In the genomic region with DNA sequence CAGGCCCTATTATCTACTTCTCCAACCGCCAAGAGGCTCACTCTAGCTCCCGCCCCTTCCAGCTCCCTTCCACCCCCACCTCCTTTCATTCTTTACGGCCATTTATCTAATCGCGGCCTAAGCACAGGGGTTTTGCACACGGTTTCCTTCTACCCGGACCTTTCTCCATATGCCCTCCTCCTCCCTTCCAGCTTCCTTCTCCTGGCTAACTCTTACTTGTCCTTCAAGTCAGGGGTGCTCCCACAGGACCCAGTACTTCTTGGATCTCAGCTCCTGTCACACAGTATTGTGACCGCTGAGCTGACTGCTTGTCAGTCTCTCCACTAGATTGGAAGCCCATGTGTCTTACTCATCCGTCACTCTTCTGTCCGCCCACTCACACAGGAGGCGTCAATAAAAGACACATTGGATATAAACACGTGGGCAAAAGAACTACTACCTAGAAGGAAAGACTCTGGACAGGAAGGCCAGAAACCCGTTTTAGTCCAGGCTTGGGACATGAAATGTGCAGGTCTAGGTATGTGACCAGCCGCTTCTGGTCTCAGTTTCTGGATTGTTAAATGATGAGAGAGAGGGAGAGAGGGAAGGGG, we compare ENCODE assay signal across 10 cellular contexts. TPM values are rescaled to one million over a fixed set of nuclear protein-coding genes. Genes with fewer than 3 reads are reported as not detected.
DNase-seq lines count a peak whose midpoint lies in the region; ATAC-seq and TF ChIP-seq lines count a peak whose summit lies in the region.
"Had no signal": no experiment of that assay in that cellular context is flagged by ENCODE, and none has a peak within 500 bp of the region (broad histone marks: within the 10 kb centered on the region; RNA-seq: fewer than 3 reads in every experiment).

No MANE protein-coding gene starts in this region.

- peaks cover 0 to 4% (median 2%) of the 10 kb centered on the region in 3 donors for H3K36me3 Mint-ChIP-seq in CD8-positive, alpha-beta memory T cell
- H3K36me3 Mint-ChIP-seq in GM23338 (ENCODE audit: low read depth) (no peaks in the 10 kb centered on the region), mesothelial cell of epicardium (no peaks in the 10 kb centered on the region)
- H3K36me3 Mint-ChIP-seq in activated CD8-positive, alpha-beta T cell treated with anti-CD3 and anti-CD28 coated beads for 36 hours (ENCODE audit: low read depth), result no peaks in the 10 kb centered on the region

- no peaks in the 10 kb centered on the region for H3F3A ChIP-seq in GM23338 (replicated peaks; ENCODE audit: low read depth)

- CTCF ChIA-PET in CD8-positive, alpha-beta memory T cell (lab: Charles Lee), result interaction anchor here (0.6 to 3.0 kb wide), 20 partner anchors 9 to 969 kb away, joined by 3 to 25 read pairs (median 6); partner anchors contain the start of gene HPS1
- CTCF ChIA-PET in activated CD8-positive, alpha-beta T cell treated with anti-CD3 and anti-CD28 coated beads for 36 hours (lab: Charles Lee), result interaction anchor here (0.5 to 3.2 kb wide), 35 partner anchors 9 to 1156 kb away, joined by 3 to 21 read pairs (median 4); partner anchors contain the start of gene HPS1

- no peaks in the 10 kb centered on the region for H3K9me3 Mint-ChIP-seq in CD8-positive, alpha-beta memory T cell
- H3K9me3 Mint-ChIP-seq in GM23338, result no peaks in the 10 kb centered on the region
- H3K9me3 Mint-ChIP-seq in activated CD8-positive, alpha-beta T cell treated with anti-CD3 and anti-CD28 coated beads for 36 hours, result no peaks in the 10 kb centered on the region
- H3K9me3 Mint-ChIP-seq in mesothelial cell of epicardium, result no peaks in the 10 kb centered on the region

- H3K27ac Mint-ChIP-seq in CD8-positive, alpha-beta memory T cell, result peak overlapping the region in 4 of 8 donors; percentile 37 to 95 (median 85)
- H3K27ac Mint-ChIP-seq in GM23338, result no peak overlapping the region
- H3K27ac Mint-ChIP-seq in activated CD8-positive, alpha-beta T cell treated with anti-CD3 and anti-CD28 coated beads for 36 hours, result no peak overlapping the region
- H3K27ac Mint-ChIP-seq in mesothelial cell of epicardium, result no peak overlapping the region

- H4K20me1 ChIP-seq in GM23338 (replicated peaks; ENCODE audit: insufficient read depth), result no peaks in the 10 kb centered on the region

- H3K79me2 ChIP-seq in GM23338 (replicated peaks; ENCODE audit: insufficient read depth), result no peaks in the 10 kb centered on the region

- peak overlapping the region; percentile 82 for H3K4me2 ChIP-seq in GM23338

- peaks cover 5 to 11% (median 9%) of the 10 kb centered on the region in 3 donors for H3K4me1 Mint-ChIP-seq in CD8-positive, alpha-beta memory T cell
- H3K4me1 Mint-ChIP-seq in GM23338 (peaks cover 25% of the 10 kb centered on the region), mesothelial cell of epicardium (peaks cover 31% of the 10 kb centered on the region)
- H3K4me1 Mint-ChIP-seq in activated CD8-positive, alpha-beta T cell treated with anti-CD3 and anti-CD28 coated beads for 36 hours (ENCODE audit: low read depth), result peaks cover 9% of the 10 kb centered on the region

- no peaks in the 10 kb centered on the region for H3K36me3 ChIP-seq in CD8-positive, alpha-beta memory T cell (ENCODE audit: insufficient read depth, low read length)
- no peaks in the 10 kb centered on the region for H3K36me3 ChIP-seq in GM23338 (ENCODE audit: insufficient read depth)
- H3K36me3 ChIP-seq: heart right ventricle, MG63, spleen had no signal

- TF ChIP-seq CTCF in GM23338 (conservative IDR thresholded peaks at IDR 0.05; ENCODE audit: low read depth in 2 of 2) (no peak), mesothelial cell of epicardium (IDR thresholded peaks at IDR 0.05; ENCODE audit: unreplicated experiment) (no peak)
- no peak for TF ChIP-seq CTCF in activated CD8-positive, alpha-beta T cell treated with anti-CD3 and anti-CD28 coated beads for 36 hours (IDR thresholded peaks at IDR 0.05)

- POLR2A ChIA-PET in CD8-positive, alpha-beta memory T cell (lab: Charles Lee), result interaction anchor here (0.6 kb wide), 1 partner anchor 785 kb away, joined by 3 read pairs; no protein-coding TSS in a partner anchor
- POLR2A ChIA-PET in activated CD8-positive, alpha-beta T cell treated with anti-CD3 and anti-CD28 coated beads for 36 hours (lab: Charles Lee), result interaction anchor here (0.7 to 0.8 kb wide), 2 partner anchors 579 to 777 kb away, joined by 3 to 4 read pairs; no protein-coding TSS in a partner anchor

- intact Hi-C loops in activated CD8-positive, alpha-beta T cell treated with anti-CD3 and anti-CD28 coated beads for 36 hours (cut with micrococcal nuclease), result loop anchor here (1.0 to 5.0 kb wide), 3 partner anchors 198 to 779 kb away; no protein-coding TSS in a partner anchor

- H3K27me3 ChIP-seq in CD8-positive, alpha-beta memory T cell (ENCODE audit: insufficient read depth, low read length, poor library complexity, severe bottlenecking), result no peaks in the 10 kb centered on the region
- peaks cover 15% of the 10 kb centered on the region; the same call in 1 of the 2 replicates for H3K27me3 ChIP-seq in GM23338 (ENCODE audit: insufficient read depth)
- H3K27me3 ChIP-seq: MG63 had no signal

- H3K9me2 ChIP-seq in GM23338 (ENCODE audit: insufficient read depth), result no peaks in the 10 kb centered on the region

- ATAC-seq in GM23338 (no peak), GM18511 (IDR thresholded peaks at IDR 0.05; ENCODE audit: unreplicated experiment) (no peak)
- no peak for ATAC-seq in activated CD8-positive, alpha-beta T cell treated with anti-CD3 and anti-CD28 coated beads for 36 hours

- H3K4me1 ChIP-seq in CD8-positive, alpha-beta memory T cell (ENCODE audit: insufficient read depth, low read length), result no peaks in the 10 kb centered on the region
- 0 out of 2 replicates have a peak, but pooled peaks cover 3% of the 10 kb centered on the region for H3K4me1 ChIP-seq in GM23338 (ENCODE audit: insufficient read depth)

- H3K4me3 ChIP-seq in CD8-positive, alpha-beta memory T cell (ENCODE audit: low read length), result no peak overlapping the region
- peak overlapping the region; percentile 56; the same call in 1 of the 2 replicates for H3K4me3 ChIP-seq in GM23338
- H3K4me3 ChIP-seq: MG63 had no signal

- no peak overlapping the region for H3K27ac ChIP-seq in CD8-positive, alpha-beta memory T cell (ENCODE audit: low read depth, low read length)
- H3K27ac ChIP-seq in GM23338 (ENCODE audit: low read depth), result no peak overlapping the region

- H3K4me3 Mint-ChIP-seq in CD8-positive, alpha-beta memory T cell, result peak overlapping the region; percentile 90 to 99 (median 97)
- no peak overlapping the region for H3K4me3 Mint-ChIP-seq in GM23338
- peak overlapping the region; percentile 79 for H3K4me3 Mint-ChIP-seq in activated CD8-positive, alpha-beta T cell treated with anti-CD3 and anti-CD28 coated beads for 36 hours
- peak overlapping the region; percentile 35 for H3K4me3 Mint-ChIP-seq in mesothelial cell of epicardium

- no peaks in the 10 kb centered on the region for H3K9me3 ChIP-seq in CD8-positive, alpha-beta memory T cell (ENCODE audit: low read length)
- H3K9me3 ChIP-seq: heart right ventricle, MG63, spleen had no signal

- H3K27me3 Mint-ChIP-seq in CD8-positive, alpha-beta memory T cell, result peaks cover 5% of the 10 kb centered on the region in 2 donors
- H3K27me3 Mint-ChIP-seq in GM23338 (ENCODE audit: insufficient read depth, low read depth, poor library complexity) (peaks cover 12% of the 10 kb centered on the region), mesothelial cell of epicardium (ENCODE audit: low read depth) (peaks cover 4% of the 10 kb centered on the region)
- peaks cover 9% of the 10 kb centered on the region for H3K27me3 Mint-ChIP-seq in activated CD8-positive, alpha-beta T cell treated with anti-CD3 and anti-CD28 coated beads for 36 hours

- DNase-seq in CD8-positive, alpha-beta memory T cell, result no peak
- DNase-seq in GM23338 (ENCODE audit: low spot score), result no peak
- DNase-seq in activated CD8-positive, alpha-beta T cell treated with anti-CD3 and anti-CD28 coated beads for 36 hours, result peak; percentile 39
- no peak for DNase-seq in mesothelial cell of epicardium (ENCODE audit: low spot score in 2 of 2, unreplicated experiment in 2 of 2)
- no peak for DNase-seq in NCI-H2029 treated with DMSO at 0.1 percent for 48 hours (lab: John Stamatoyannopoulos, UW)
- no peak for DNase-seq in medulla oblongata (ENCODE audit: extremely low spot score)

- H2AFZ ChIP-seq in GM23338, result peak overlapping the region; percentile 88; the same call in 1 of the 2 replicates

RNA-seq across cellular contexts. Expression of gene HPS1, which starts 20.3 kb away (rescaled TPM):
- total RNA-seq in CD8-positive, alpha-beta memory T cell, result 10 to 100 TPM; 50.5 to 58.3 TPM
- polyA plus RNA-seq in CD8-positive, alpha-beta memory T cell, result 89.8 TPM
- 19.7 and 21.4 TPM in 2 replicates for total RNA-seq in GM23338 (2014; rRNA removed; shearing (Covaris generic))
- 49.4 and 51.2 TPM in 2 replicates for polyA plus RNA-seq in GM23338 (2016; fragmentation: Nextera tagmentation; extraction: Ambion mirVana)
- 10 to 100 TPM; 51.9 to 52.1 TPM for total RNA-seq in activated CD8-positive, alpha-beta T cell treated with anti-CD3 and anti-CD28 coated beads for 36 hours
- total RNA-seq in mesothelial cell of epicardium, result 47.0 to 52.8 TPM (median 51.7 TPM) in 3 replicates

RNA-seq across cellular contexts. Expression of gene PYROXD2, which starts 52.0 kb away (rescaled TPM):
- total RNA-seq in CD8-positive, alpha-beta memory T cell, result 1 to 10 TPM; 3.6 to 4.0 TPM
- polyA plus RNA-seq in CD8-positive, alpha-beta memory T cell, result 5.3 TPM
- total RNA-seq in GM23338 (2014; rRNA removed; shearing (Covaris generic)), result 0.12 and 1.3 TPM in 2 replicates
- polyA plus RNA-seq in GM23338 (2016; fragmentation: Nextera tagmentation; extraction: Ambion mirVana), result 2.2 and 2.6 TPM in 2 replicates
- total RNA-seq in activated CD8-positive, alpha-beta T cell treated with anti-CD3 and anti-CD28 coated beads for 36 hours, result 1 to 10 TPM; 5.3 to 6.2 TPM
- 31.1 to 34.4 TPM (median 31.9 TPM) in 3 replicates for total RNA-seq in mesothelial cell of epicardium
